In genomic region chr22:50506611-50507420, GRCh38 we compare ENCODE assay signal across 1 cellular context.
A peak's percentile ranks its signal among the peaks of the same experiment; 100 is the strongest.
TF ChIP-seq lines count a peak whose summit lies in the region.

No MANE protein-coding gene starts in this region.

TF ChIP-seq in HEK293, 187 proteins besides CTCF, POLR2A, EP300 and RAD21 (continued from another document):
- TF ChIP-seq HIC1 (tag by site-specific recombination; IDR thresholded peaks at IDR 0.05) (peak; percentile 30; the same call in 1 of the 2 replicates), ZNF76 (tag by site-specific recombination; IDR thresholded peaks at IDR 0.05; ENCODE audit: borderline replicate concordance, low read depth) (peak; percentile 39; the same call in 1 of the 2 replicates), ZNF214 (tag by site-specific recombination; IDR thresholded peaks at IDR 0.05; ENCODE audit: borderline replicate concordance) (no peak), ZBTB8A (tag by site-specific recombination; IDR thresholded peaks at IDR 0.05) (peak; percentile 31; the same call in 1 of the 2 replicates), ZFP37 (tag by site-specific recombination; IDR thresholded peaks at IDR 0.05) (no peak)
TF ChIP-seq in HEK293: peak in this region for 9.
